In genomic region chr9:3527653-3527960, GRCh38 we compare ENCODE assay signal across 8 cellular contexts. TPM values are rescaled to one million over a fixed set of nuclear protein-coding genes. Genes with fewer than 3 reads are reported as not detected.
DNase-seq lines count a peak whose midpoint lies in the region; ATAC-seq and TF ChIP-seq lines count a peak whose summit lies in the region.

No MANE protein-coding gene starts in this region.

- POLR2A ChIA-PET in GM10248 (lab: Yijun Ruan, JAX): interaction anchor here (0.8 to 2.2 kb wide), 4 partner anchors 18 to 52 kb away, joined by 3 to 9 read pairs (median 5); no protein-coding TSS in a partner anchor

- H3K4me1 Mint-ChIP-seq in T-helper 17 cell: peaks cover 45% of the 10 kb centered on the region
- peaks cover 41% of the 10 kb centered on the region for H3K4me1 Mint-ChIP-seq in stimulated activated effector memory CD8-positive, alpha-beta T cell treated with anti-CD3 and anti-CD28 coated beads, Interleukin-12 subunit alpha, Interleukin-12 subunit beta, amount 100 ng/mL, for 72 hours

- H3K4me3 Mint-ChIP-seq in T-helper 17 cell: peak overlapping the region; percentile 96
- H3K4me3 Mint-ChIP-seq in stimulated activated effector memory CD8-positive, alpha-beta T cell treated with anti-CD3 and anti-CD28 coated beads, Interleukin-12 subunit alpha, Interleukin-12 subunit beta, amount 100 ng/mL, for 72 hours: peak overlapping the region; percentile 94

- peak overlapping the region; percentile 96 for H3K27ac Mint-ChIP-seq in T-helper 17 cell
- peak overlapping the region; percentile 100 for H3K27ac Mint-ChIP-seq in stimulated activated effector memory CD8-positive, alpha-beta T cell treated with anti-CD3 and anti-CD28 coated beads, Interleukin-12 subunit alpha, Interleukin-12 subunit beta, amount 100 ng/mL, for 72 hours

- no peaks in the 10 kb centered on the region for H3K9me3 Mint-ChIP-seq in stimulated activated effector memory CD8-positive, alpha-beta T cell treated with anti-CD3 and anti-CD28 coated beads, Interleukin-12 subunit alpha, Interleukin-12 subunit beta, amount 100 ng/mL, for 72 hours

- CTCF ChIA-PET in GM10248 (lab: Yijun Ruan, JAX): interaction anchor here (0.9 to 2.3 kb wide), 11 partner anchors 11 to 916 kb away, joined by 3 to 8 read pairs (median 5); no protein-coding TSS in a partner anchor

- TF ChIP-seq CTCF in fibroblast of villous mesenchyme (IDR thresholded peaks at IDR 0.05; ENCODE audit: insufficient read depth, low read depth, low read length): no peak
- TF ChIP-seq CTCF in GM10248 (IDR thresholded peaks at IDR 0.05; ENCODE audit: control extremely low read depth, extremely low read depth, low read depth, missing control alignments): no peak

- H3K27me3 Mint-ChIP-seq in T-helper 17 cell: no peaks in the 10 kb centered on the region

- DNase-seq in SIG-M5 treated with dmso at 0.1 percent for 504 hours (lab: John Stamatoyannopoulos, UW; ENCODE audit: unreplicated experiment) (peak; percentile 5), SIG-M5 (lab: John Stamatoyannopoulos, UW) (no peak), T-helper 17 cell (no peak), fibroblast of villous mesenchyme (ENCODE audit: low read depth) (no peak), GM10248 (ENCODE audit: extremely low spot score) (no peak)
- peak in 1 of 2 donors; percentile 63 for DNase-seq in stimulated activated effector memory CD8-positive, alpha-beta T cell treated with anti-CD3 and anti-CD28 coated beads, Interleukin-12 subunit alpha, Interleukin-12 subunit beta, amount 100 ng/mL, for 72 hours (ENCODE audit: low spot score in 2 of 2)
- DNase-seq in stimulated activated CD8-positive, alpha-beta memory T cell treated with anti-CD3 and anti-CD28 coated beads, Interleukin-4, amount 100 ng/mL, for 48 hours: no peak

- no peaks in the 10 kb centered on the region for H3K9me3 ChIP-seq in T-helper 17 cell (ENCODE audit: control insufficient read depth, low read length, poor library complexity, severe bottlenecking)

- peak overlapping the region; percentile 94 for H3K4me3 ChIP-seq in fibroblast of villous mesenchyme (ENCODE audit: low read depth, low read length)

- ATAC-seq in T-helper 17 cell (no peak), GM21825 (IDR thresholded peaks at IDR 0.05; ENCODE audit: unreplicated experiment) (no peak)
- ATAC-seq in stimulated activated effector memory CD8-positive, alpha-beta T cell treated with anti-CD3 and anti-CD28 coated beads, Interleukin-12 subunit alpha, Interleukin-12 subunit beta, amount 100 ng/mL, for 72 hours: no peak

- peaks cover 3% of the 10 kb centered on the region for H3K36me3 Mint-ChIP-seq in T-helper 17 cell (ENCODE audit: low read depth)
- H3K36me3 Mint-ChIP-seq in stimulated activated effector memory CD8-positive, alpha-beta T cell treated with anti-CD3 and anti-CD28 coated beads, Interleukin-12 subunit alpha, Interleukin-12 subunit beta, amount 100 ng/mL, for 72 hours: peaks cover 53% of the 10 kb centered on the region

RNA-seq across cellular contexts. Expression of gene RFX3, which starts 1.8 kb away (rescaled TPM):
- total RNA-seq in T-helper 17 cell: 10 to 100 TPM; 23.6 to 27.1 TPM
- total RNA-seq in fibroblast of villous mesenchyme: 2.6 and 3.5 TPM in 2 replicates
